In genomic region chr1:182084487-182085316, GRCh38 we compare ENCODE assay signal across 8 cellular contexts. TPM values are rescaled to one million over a fixed set of nuclear protein-coding genes. Genes with fewer than 3 reads are reported as not detected.
A peak's percentile ranks its signal among the peaks of the same experiment; 100 is the strongest.
DNase-seq lines count a peak whose midpoint lies in the region; ATAC-seq and TF ChIP-seq lines count a peak whose summit lies in the region.

No MANE protein-coding gene starts in this region.

- H3K9me3 Mint-ChIP-seq in endothelial cell (ENCODE audit: unreplicated experiment) = no peaks in the 10 kb centered on the region
- no peaks in the 10 kb centered on the region for H3K9me3 Mint-ChIP-seq in mesothelial cell of epicardium

- peak; percentile 61 for TF ChIP-seq CTCF in endothelial cell (IDR thresholded peaks at IDR 0.05; ENCODE audit: unreplicated experiment)
- peak; percentile 67 for TF ChIP-seq CTCF in mesothelial cell of epicardium (IDR thresholded peaks at IDR 0.05; ENCODE audit: unreplicated experiment)

- H3K4me3 Mint-ChIP-seq in endothelial cell (ENCODE audit: unreplicated experiment) = no peak overlapping the region
- H3K4me3 Mint-ChIP-seq in mesothelial cell of epicardium = peak overlapping the region; percentile 24

- peak; percentile 78 for ATAC-seq in GM19023 (IDR thresholded peaks at IDR 0.05; ENCODE audit: unreplicated experiment)

- H3K4me1 Mint-ChIP-seq in endothelial cell (ENCODE audit: unreplicated experiment) (peaks cover 13% of the 10 kb centered on the region), mesothelial cell of epicardium (peaks cover 22% of the 10 kb centered on the region)

- H3K36me3 Mint-ChIP-seq in endothelial cell (ENCODE audit: low read depth, unreplicated experiment) = no peaks in the 10 kb centered on the region
- H3K36me3 Mint-ChIP-seq in mesothelial cell of epicardium = no peaks in the 10 kb centered on the region

- peaks cover 4% of the 10 kb centered on the region for H3K27me3 Mint-ChIP-seq in endothelial cell (ENCODE audit: unreplicated experiment)
- H3K27me3 Mint-ChIP-seq in mesothelial cell of epicardium (ENCODE audit: low read depth) = no peaks in the 10 kb centered on the region

- DNase-seq in AG08396 (ENCODE audit: low spot score) (peak; percentile 79), HS-27A (ENCODE audit: low read depth) (peak; percentile 12), NCI-H82 treated with DMSO at 0.1 percent for 48 hours (lab: John Stamatoyannopoulos, UW; ENCODE audit: unreplicated experiment) (peak; percentile 62), endothelial cell (ENCODE audit: low spot score) (peak; percentile 94), mesothelial cell of epicardium (ENCODE audit: low spot score in 2 of 2, unreplicated experiment in 2 of 2) (peak; percentile 62 to 93)
- DNase-seq in activated CD8-positive, alpha-beta memory T cell treated with anti-CD3 and anti-CD28 coated beads for 4 hours (ENCODE audit: low read depth in 2 of 2) = peak; percentile 35 to 41
- peak; percentile 57 to 72 for DNase-seq in stimulated activated CD8-positive, alpha-beta memory T cell treated with anti-CD3 and anti-CD28 coated beads, Interleukin-2, amount 100 ng/mL, for 48 hours (ENCODE audit: low read depth in 2 of 2)

- peak overlapping the region; percentile 17 for H3K27ac Mint-ChIP-seq in endothelial cell (ENCODE audit: unreplicated experiment)
- H3K27ac Mint-ChIP-seq in mesothelial cell of epicardium = peak overlapping the region; percentile 63

RNA-seq across cellular contexts. Expression of gene ZNF648, which starts 23.2 kb away (rescaled TPM):
- total RNA-seq in endothelial cell (ENCODE audit: unreplicated experiment) (not detected), mesothelial cell of epicardium (0.09 to 0.23 TPM (median 0.18 TPM) in 3 replicates)

Comparison
In these comparisons a context has a peak if more than half of its experiments do, and no peak if none do; other contexts are left out.
1. Peak in every context shown above with its lines: DNase-seq and ATAC-seq.
2. DNase-seq: peak in every context shown above with its lines; median percentile 94 in endothelial cell; 79 in AG08396; 78 in mesothelial cell of epicardium; 64 in stimulated activated CD8-positive, alpha-beta memory T cell treated with anti-CD3 and anti-CD28 coated beads, Interleukin-2, amount 100 ng/mL, for 48 hours; 62 in NCI-H82 treated with DMSO at 0.1 percent for 48 hours; 38 in activated CD8-positive, alpha-beta memory T cell treated with anti-CD3 and anti-CD28 coated beads for 4 hours; 12 in HS-27A.